Comparison of ENCODE assay signal across 31 cellular contexts in the genomic region with DNA sequence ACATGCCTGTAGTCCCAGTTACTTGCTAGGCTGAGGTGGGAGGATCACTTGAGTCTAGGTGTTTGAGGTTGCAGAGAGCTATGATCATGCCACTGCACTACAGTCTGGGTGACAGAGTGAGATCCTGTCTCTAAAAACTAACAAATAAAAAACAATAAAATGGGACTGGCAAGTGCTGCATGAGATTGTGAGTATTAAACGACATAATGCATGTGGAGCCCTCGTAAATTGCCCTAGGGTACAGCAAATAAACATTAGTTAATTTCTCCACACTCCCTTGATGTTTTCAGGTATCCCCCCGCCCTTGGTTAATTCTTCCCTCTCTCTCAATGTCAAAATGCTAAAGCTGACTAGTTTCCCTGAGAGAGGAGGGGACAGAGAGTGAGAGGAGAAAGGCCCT.
"Had no signal": no experiment of that assay in that cellular context is flagged by ENCODE, and none has a peak within 500 bp of the region (broad histone marks: within the 10 kb centered on the region; RNA-seq: fewer than 3 reads in every experiment).

No MANE protein-coding gene starts in this region.

- H3K27me3 ChIP-seq: brain microvascular endothelial cell, dorsolateral prefrontal cortex had no signal

- H3K27ac Mint-ChIP-seq: activated CD4-positive, alpha-beta memory T cell treated with anti-CD3 and anti-CD28 coated beads for 36 hours; activated CD4-positive, alpha-beta T cell treated with anti-CD3 and anti-CD28 coated beads for 36 hours; activated CD4-positive, alpha-beta T cell treated with anti-CD3 and anti-CD28 coated beads, Interleukin-2, amount 10 ng/mL, durations not matched to agents 24 days and 14 days; activated T-helper 17 cell treated with anti-CD3 and anti-CD28 coated beads, Interleukin-2, amount 50 U/mL, for 72 hours; endodermal cell; T-helper 2 cell treated with Interferon-gamma antibody and Interleukin-4, amounts not matched to agents 5 μg/mL and 100 μg/mL, for 36 hours had no signal

- H3K27ac ChIP-seq: brain microvascular endothelial cell, coronary artery, dorsolateral prefrontal cortex had no signal

- H3K4me3 Mint-ChIP-seq: activated CD4-positive, alpha-beta memory T cell treated with anti-CD3 and anti-CD28 coated beads for 36 hours; activated CD4-positive, alpha-beta T cell treated with anti-CD3 and anti-CD28 coated beads for 36 hours; activated CD4-positive, alpha-beta T cell treated with anti-CD3 and anti-CD28 coated beads, Interleukin-2, amount 10 ng/mL, durations not matched to agents 24 days and 14 days; activated naive CD8-positive, alpha-beta T cell; activated T-cell treated with anti-CD3 and anti-CD28 coated beads, Interleukin-2, amount 50 U/mL, for 4 hours; central memory CD8-positive, alpha-beta T cell; endodermal cell; T-helper 17 cell; T-helper 2 cell treated with Interferon-gamma antibody and Interleukin-4, amounts not matched to agents 5 μg/mL and 100 μg/mL, for 36 hours had no signal

- H3K36me3 ChIP-seq: brain microvascular endothelial cell had no signal

- H3K4me3 ChIP-seq: coronary artery, dorsolateral prefrontal cortex had no signal

- H3K36me3 Mint-ChIP-seq: activated CD4-positive, alpha-beta memory T cell treated with anti-CD3 and anti-CD28 coated beads for 36 hours; activated naive CD8-positive, alpha-beta T cell had no signal

- H3K27me3 Mint-ChIP-seq: activated CD4-positive, alpha-beta memory T cell treated with anti-CD3 and anti-CD28 coated beads for 36 hours; activated CD4-positive, alpha-beta T cell treated with anti-CD3 and anti-CD28 coated beads for 36 hours; activated CD4-positive, alpha-beta T cell treated with anti-CD3 and anti-CD28 coated beads, Interleukin-2, amount 10 ng/mL, durations not matched to agents 24 days and 14 days; activated naive CD8-positive, alpha-beta T cell; activated T-helper 17 cell treated with anti-CD3 and anti-CD28 coated beads, Interleukin-2, amount 50 U/mL, for 72 hours; central memory CD8-positive, alpha-beta T cell; T-helper 17 cell had no signal

- H3K4me1 Mint-ChIP-seq: endodermal cell had no signal

- DNase-seq: activated CD4-positive, alpha-beta memory T cell treated with anti-CD3 and anti-CD28 coated beads for 36 hours; activated CD4-positive, alpha-beta T cell treated with anti-CD3 and anti-CD28 coated beads, Interleukin-2, amount 10 ng/mL, durations not matched to agents 24 days and 14 days; activated CD4-positive, CD25-positive, alpha-beta regulatory T cell; activated CD4-positive, CD25-positive, alpha-beta regulatory T cell treated with anti-CD3 and anti-CD28 coated beads, Interleukin-2, amount 50 U/mL, for 72 hours; activated CD8-positive, alpha-beta memory T cell treated with anti-CD3 and anti-CD28 coated beads for 24 hours; activated effector memory CD4-positive, alpha-beta T cell treated with Interleukin-2 at 50 U/mL for 16 hours; activated gamma-delta T cell treated with Interleukin-2 at 50 U/mL for 16 hours; activated naive CD4-positive, alpha-beta T cell treated with anti-CD3 and anti-CD28 coated beads, Interleukin-2, amount 50 U/mL, for 16 hours; activated naive CD4-positive, alpha-beta T cell treated with Interleukin-2 at 50 U/mL for 16 hours; activated T-cell treated with anti-CD3 and anti-CD28 coated beads, Interleukin-2, amount 50 U/mL, for 4 hours; amniotic stem cell; anterior cingulate cortex; brain microvascular endothelial cell; dorsolateral prefrontal cortex; effector memory CD4-positive, alpha-beta T cell; endodermal cell; foreskin fibroblast; head of caudate nucleus; T-helper 1 cell; T-helper 17 cell; T1000 had no signal

- ATAC-seq: activated CD4-positive, alpha-beta T cell treated with anti-CD3 and anti-CD28 coated beads for 36 hours; activated T-cell treated with anti-CD3 and anti-CD28 coated beads, Interleukin-2, amount 50 U/mL, for 4 hours; activated T-helper 17 cell treated with anti-CD3 and anti-CD28 coated beads, Interleukin-2, amount 50 U/mL, for 72 hours; esophagus mucosa; T-helper 17 cell had no signal

- H3K9me3 Mint-ChIP-seq: activated CD4-positive, alpha-beta memory T cell treated with anti-CD3 and anti-CD28 coated beads for 36 hours; activated CD4-positive, alpha-beta T cell treated with anti-CD3 and anti-CD28 coated beads, Interleukin-2, amount 10 ng/mL, durations not matched to agents 24 days and 14 days; activated T-cell treated with anti-CD3 and anti-CD28 coated beads, Interleukin-2, amount 50 U/mL, for 4 hours; activated T-helper 17 cell treated with anti-CD3 and anti-CD28 coated beads, Interleukin-2, amount 50 U/mL, for 72 hours; central memory CD8-positive, alpha-beta T cell; endodermal cell; T-helper 2 cell treated with Interferon-gamma antibody and Interleukin-4, amounts not matched to agents 5 μg/mL and 100 μg/mL, for 36 hours had no signal

- FAIRE-seq: astrocyte, bronchial epithelial cell, frontal cortex had no signal
